In the genomic region with DNA sequence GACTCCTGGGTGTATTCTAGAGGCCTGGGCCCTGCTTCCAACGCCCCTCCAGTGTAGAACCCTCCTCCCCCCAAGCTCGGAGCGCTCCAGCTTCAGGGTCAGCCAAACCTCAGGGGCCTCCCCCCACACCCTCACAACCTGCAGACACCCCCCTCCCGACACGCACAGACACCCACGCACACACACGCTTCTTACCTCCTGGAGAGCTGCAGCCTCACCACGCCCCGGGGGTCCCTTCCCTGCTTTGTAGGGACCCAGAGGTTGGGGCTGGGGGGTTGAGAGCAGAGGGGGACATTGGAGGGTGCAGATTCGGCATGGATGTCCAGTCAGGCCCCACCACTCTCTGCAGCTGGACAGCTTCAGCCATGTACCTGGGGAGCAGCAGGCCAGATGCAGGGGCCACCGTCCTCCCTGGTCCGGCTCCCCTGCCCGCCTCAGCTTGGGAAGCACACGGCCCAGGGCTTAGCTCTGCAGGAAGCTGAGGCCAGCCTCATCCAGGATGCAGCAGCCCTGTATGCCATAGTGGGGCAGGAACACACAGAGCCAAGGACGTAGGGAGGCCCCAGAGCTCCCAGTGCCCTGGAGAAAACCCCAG, we compare ENCODE assay signal across 23 cellular contexts. TPM values are rescaled to one million over a fixed set of nuclear protein-coding genes. Genes with fewer than 3 reads are reported as not detected.
"Had no signal": no experiment of that assay in that cellular context is flagged by ENCODE, and none has a peak within 500 bp of the region (broad histone marks: within the 10 kb centered on the region; RNA-seq: fewer than 3 reads in every experiment).

No MANE protein-coding gene starts in this region.

- H3K27me3 Mint-ChIP-seq: stimulated activated naive CD8-positive, alpha-beta T cell treated with anti-CD3 and anti-CD28 coated beads, Interleukin-15, amount 100 ng/mL, for 72 hours had no signal

- ATAC-seq: esophagus mucosa; heart left ventricle; naive thymus-derived CD4-positive, alpha-beta T cell; stimulated activated naive CD8-positive, alpha-beta T cell treated with anti-CD3 and anti-CD28 coated beads, Interleukin-15, amount 100 ng/mL, for 72 hours had no signal

- H3K9me3 Mint-ChIP-seq: naive thymus-derived CD4-positive, alpha-beta T cell; stimulated activated naive CD8-positive, alpha-beta T cell treated with anti-CD3 and anti-CD28 coated beads, Interleukin-15, amount 100 ng/mL, for 72 hours had no signal

- DNase-seq: cortex of kidney; effector memory CD4-positive, alpha-beta T cell; hippocampal formation; kidney glomerular epithelial cell; mesendoderm; naive thymus-derived CD4-positive, alpha-beta T cell; small intestine; stimulated activated CD4-positive, alpha-beta T cell treated with anti-CD3 and anti-CD28 coated beads, Interleukin-2, amount 100 ng/mL, for 48 hours; stimulated activated naive CD8-positive, alpha-beta T cell treated with anti-CD3 and anti-CD28 coated beads, Interleukin-15, amount 100 ng/mL, for 72 hours; transverse colon had no signal

- H3K36me3 ChIP-seq: heart left ventricle, ovary, right atrium auricular region, thoracic aorta, transverse colon had no signal

- H3K27ac ChIP-seq: heart left ventricle, right atrium auricular region, thoracic aorta, transverse colon had no signal

- H3K9me3 ChIP-seq: heart left ventricle, ovary, right atrium auricular region, thoracic aorta, transverse colon had no signal

- H3K27me3 ChIP-seq: heart left ventricle, ovary, right atrium auricular region, transverse colon had no signal

- H3K36me3 Mint-ChIP-seq: naive thymus-derived CD4-positive, alpha-beta T cell had no signal

- H3K4me3 ChIP-seq: heart left ventricle, ovary, right atrium auricular region, thoracic aorta, transverse colon had no signal

- H3K4me3 Mint-ChIP-seq: naive thymus-derived CD4-positive, alpha-beta T cell; stimulated activated naive CD8-positive, alpha-beta T cell treated with anti-CD3 and anti-CD28 coated beads, Interleukin-15, amount 100 ng/mL, for 72 hours had no signal

RNA-seq across cellular contexts. Expression of a gene that starts 13.0 kb away (rescaled TPM):
- total RNA-seq: esophagus mucosa, fibroblast of lung, frontal cortex, glomerular endothelial cell, heart left ventricle, lung microvascular endothelial cell, mononuclear cell, right atrium auricular region, subcutaneous adipose tissue, transverse colon, urinary bladder had no signal

RNA-seq across cellular contexts. Expression of a gene that starts 18.2 kb away (rescaled TPM):
- total RNA-seq: esophagus mucosa; fibroblast of lung; frontal cortex; glomerular endothelial cell; lung microvascular endothelial cell; naive thymus-derived CD4-positive, alpha-beta T cell; posterior vena cava; subcutaneous adipose tissue; thoracic aorta; urinary bladder had no signal
